Comparison of ENCODE assay signal across 26 cellular contexts in genomic region chr15:80556694-80557367, GRCh38.
DNase-seq lines count a peak whose midpoint lies in the region; ATAC-seq and TF ChIP-seq lines count a peak whose summit lies in the region.
"Had no signal": no experiment of that assay in that cellular context is flagged by ENCODE, and none has a peak within 500 bp of the region (broad histone marks: within the 10 kb centered on the region; RNA-seq: fewer than 3 reads in every experiment).

No MANE protein-coding gene starts in this region.

- peaks cover 28% of the 10 kb centered on the region for H3K36me3 Mint-ChIP-seq in neural crest cell (ENCODE audit: low read depth)
- H3K36me3 Mint-ChIP-seq in activated CD8-positive, alpha-beta memory T cell treated with anti-CD3 and anti-CD28 coated beads, Interleukin-2, amount 10 ng/mL, durations not matched to agents 7 days and 5 days, result no peaks in the 10 kb centered on the region
- H3K36me3 Mint-ChIP-seq: naive B cell; stimulated activated effector memory CD8-positive, alpha-beta T cell treated with anti-CD3 and anti-CD28 coated beads, Interleukin-12 subunit alpha, Interleukin-12 subunit beta, amount 100 ng/mL, for 72 hours had no signal

- peak overlapping the region; percentile 24 for H3K27ac Mint-ChIP-seq in neural crest cell (ENCODE audit: unreplicated experiment)
- no peak overlapping the region for H3K27ac Mint-ChIP-seq in activated CD8-positive, alpha-beta memory T cell treated with anti-CD3 and anti-CD28 coated beads, Interleukin-2, amount 10 ng/mL, durations not matched to agents 7 days and 5 days
- H3K27ac Mint-ChIP-seq: activated CD4-positive, alpha-beta T cell treated with anti-CD3 and anti-CD28 coated beads for 36 hours; stimulated activated effector memory CD8-positive, alpha-beta T cell treated with anti-CD3 and anti-CD28 coated beads, Interleukin-12 subunit alpha, Interleukin-12 subunit beta, amount 100 ng/mL, for 72 hours; T-helper 17 cell had no signal

- no peaks in the 10 kb centered on the region for H3K9me3 ChIP-seq in esophagus muscularis mucosa
- H3K9me3 ChIP-seq: heart left ventricle, suprapubic skin, vagina had no signal

- H3K4me1 ChIP-seq in esophagus muscularis mucosa, result peaks cover 0 to 7% (median 0%) of the 10 kb centered on the region in 4 donors
- H3K4me1 ChIP-seq: suprapubic skin, vagina had no signal

- no peak overlapping the region for H3K27ac ChIP-seq in esophagus muscularis mucosa (replicated peaks in 1 of 4)
- H3K27ac ChIP-seq: C4-2B, heart left ventricle, HL-60, RWPE1, suprapubic skin, vagina had no signal

- no peaks in the 10 kb centered on the region for H3K27me3 ChIP-seq in esophagus muscularis mucosa
- H3K27me3 ChIP-seq: suprapubic skin, vagina had no signal

- no peak overlapping the region for H3K4me3 ChIP-seq in esophagus muscularis mucosa
- H3K4me3 ChIP-seq: heart left ventricle, suprapubic skin, vagina had no signal

- peak; percentile 95 for DNase-seq in DMS79 (lab: John Stamatoyannopoulos, UW)
- DNase-seq in NCI-H2107 (lab: John Stamatoyannopoulos, UW), result peak; percentile 69
- DNase-seq in esophagus muscularis mucosa (ENCODE audit: extremely low spot score), result peak; percentile 86
- no peak for DNase-seq in neural crest cell (ENCODE audit: low read depth, low spot score)
- DNase-seq in activated CD8-positive, alpha-beta memory T cell treated with anti-CD3 and anti-CD28 coated beads, Interleukin-2, amount 10 ng/mL, durations not matched to agents 7 days and 5 days, result no peak
- no peak for DNase-seq in Ammon's horn (ENCODE audit: low spot score)
- no peak for DNase-seq in SKM-1 (lab: John Stamatoyannopoulos, UW; ENCODE audit: unreplicated experiment)
- DNase-seq: activated CD4-positive, alpha-beta T cell treated with anti-CD3 and anti-CD28 coated beads for 36 hours; activated naive CD4-positive, alpha-beta T cell treated with Interleukin-2 at 50 U/mL for 16 hours; activated T-cell treated with anti-CD3 and anti-CD28 coated beads, Interleukin-2, amount 50 U/mL, for 48 hours; dermis blood vessel endothelial cell; heart left ventricle; naive B cell; NCI-H2081; NCI-H774; stimulated activated CD4-positive, alpha-beta T cell treated with anti-CD3 and anti-CD28 coated beads, Interleukin-2, amount 100 ng/mL, for 48 hours; T-helper 17 cell had no signal

- TF ChIP-seq EP300 in esophagus muscularis mucosa (IDR thresholded peaks at IDR 0.05), result no peak

- no peaks in the 10 kb centered on the region for H3K4me1 Mint-ChIP-seq in neural crest cell
- no peaks in the 10 kb centered on the region for H3K4me1 Mint-ChIP-seq in activated CD8-positive, alpha-beta memory T cell treated with anti-CD3 and anti-CD28 coated beads, Interleukin-2, amount 10 ng/mL, durations not matched to agents 7 days and 5 days
- H3K4me1 Mint-ChIP-seq: activated CD4-positive, alpha-beta T cell treated with anti-CD3 and anti-CD28 coated beads for 36 hours; central memory CD8-positive, alpha-beta T cell; naive B cell; stimulated activated effector memory CD8-positive, alpha-beta T cell treated with anti-CD3 and anti-CD28 coated beads, Interleukin-12 subunit alpha, Interleukin-12 subunit beta, amount 100 ng/mL, for 72 hours had no signal

- CTCF ChIA-PET in activated CD8-positive, alpha-beta memory T cell treated with anti-CD3 and anti-CD28 coated beads, Interleukin-2, amount 10 ng/mL, durations not matched to agents 7 days and 5 days (lab: Charles Lee), result no interaction called here

- no peak for ATAC-seq in activated CD8-positive, alpha-beta memory T cell treated with anti-CD3 and anti-CD28 coated beads, Interleukin-2, amount 10 ng/mL, durations not matched to agents 7 days and 5 days
- ATAC-seq in HG02970 (IDR thresholded peaks at IDR 0.05; ENCODE audit: low FRiP score, unreplicated experiment), result no peak
- ATAC-seq: activated CD4-positive, alpha-beta T cell treated with anti-CD3 and anti-CD28 coated beads for 36 hours; HCT116; heart left ventricle; stimulated activated effector memory CD8-positive, alpha-beta T cell treated with anti-CD3 and anti-CD28 coated beads, Interleukin-12 subunit alpha, Interleukin-12 subunit beta, amount 100 ng/mL, for 72 hours; T-helper 17 cell had no signal

- 81% methylated on average over 7 of the region's 7 CpGs for WGBS in esophagus muscularis mucosa

- H3K36me3 ChIP-seq in esophagus muscularis mucosa, result peaks cover 0 to 9% (median 3%) of the 10 kb centered on the region in 4 donors
- H3K36me3 ChIP-seq: heart left ventricle, suprapubic skin, vagina had no signal

- H3K4me3 Mint-ChIP-seq in neural crest cell, result no peak overlapping the region
- no peak overlapping the region for H3K4me3 Mint-ChIP-seq in activated CD8-positive, alpha-beta memory T cell treated with anti-CD3 and anti-CD28 coated beads, Interleukin-2, amount 10 ng/mL, durations not matched to agents 7 days and 5 days
- H3K4me3 Mint-ChIP-seq: activated CD4-positive, alpha-beta T cell treated with anti-CD3 and anti-CD28 coated beads for 36 hours; central memory CD8-positive, alpha-beta T cell; naive B cell; stimulated activated effector memory CD8-positive, alpha-beta T cell treated with anti-CD3 and anti-CD28 coated beads, Interleukin-12 subunit alpha, Interleukin-12 subunit beta, amount 100 ng/mL, for 72 hours; T-helper 17 cell had no signal

- no peaks in the 10 kb centered on the region for H3K9me3 Mint-ChIP-seq in neural crest cell
- no peaks in the 10 kb centered on the region for H3K9me3 Mint-ChIP-seq in activated CD8-positive, alpha-beta memory T cell treated with anti-CD3 and anti-CD28 coated beads, Interleukin-2, amount 10 ng/mL, durations not matched to agents 7 days and 5 days (ENCODE audit: low read depth)
- H3K9me3 Mint-ChIP-seq: central memory CD8-positive, alpha-beta T cell; stimulated activated effector memory CD8-positive, alpha-beta T cell treated with anti-CD3 and anti-CD28 coated beads, Interleukin-12 subunit alpha, Interleukin-12 subunit beta, amount 100 ng/mL, for 72 hours had no signal

- intact Hi-C loops in esophagus muscularis mucosa (cut with DNase I), result no loop called here

- TF ChIP-seq POLR2A in esophagus muscularis mucosa (IDR thresholded peaks at IDR 0.05; ENCODE audit: low read depth), result no peak

- TF ChIP-seq CTCF in esophagus muscularis mucosa (IDR thresholded peaks at IDR 0.05) (no peak), neural crest cell (conservative IDR thresholded peaks at IDR 0.05) (no peak)

- H3K27me3 Mint-ChIP-seq in neural crest cell (ENCODE audit: low read depth), result no peaks in the 10 kb centered on the region
- H3K27me3 Mint-ChIP-seq in activated CD8-positive, alpha-beta memory T cell treated with anti-CD3 and anti-CD28 coated beads, Interleukin-2, amount 10 ng/mL, durations not matched to agents 7 days and 5 days, result peaks cover 9% of the 10 kb centered on the region

Comparison
In these comparisons a context has a peak if more than half of its experiments do, and no peak if none do; other contexts are left out.
1. DNase-seq: peak in DMS79 (single experiment), NCI-H2107 (single experiment) and esophagus muscularis mucosa (single experiment); none in neural crest cell (single experiment), activated CD8-positive, alpha-beta memory T cell treated with anti-CD3 and anti-CD28 coated beads, Interleukin-2, amount 10 ng/mL, durations not matched to agents 7 days and 5 days (single experiment), Ammon's horn (single experiment) and SKM-1 (single experiment).